Comparison of ENCODE assay signal across 1 cellular context in the genomic region with DNA sequence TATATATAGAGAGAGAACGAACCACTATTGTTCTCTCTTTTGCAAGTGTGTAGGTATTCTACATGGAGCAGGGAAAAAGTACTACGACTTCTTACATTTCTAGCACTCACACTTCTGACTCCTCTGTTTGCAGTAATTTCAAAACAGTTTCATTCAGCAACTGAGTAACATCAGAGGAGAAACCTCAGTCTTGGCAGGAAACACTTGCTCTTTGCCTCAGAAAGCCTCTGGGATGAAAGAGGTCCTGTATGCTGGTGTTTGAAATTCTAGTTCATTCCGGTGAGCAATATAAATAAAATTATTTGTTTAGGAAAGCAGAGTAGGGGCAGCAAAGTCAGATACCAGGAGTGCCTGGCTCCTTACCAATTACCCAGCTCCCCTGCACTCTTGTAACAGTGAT.
TF ChIP-seq lines count a peak whose summit lies in the region.

No MANE protein-coding gene starts in this region.

TF ChIP-seq in K562, 482 proteins besides CTCF, POLR2A, EP300 and RAD21 (continued from another document):
- TF ChIP-seq CTBP1 (IDR thresholded peaks at IDR 0.05; ENCODE audit: borderline replicate concordance): no peak
- TF ChIP-seq, protein P1, sequence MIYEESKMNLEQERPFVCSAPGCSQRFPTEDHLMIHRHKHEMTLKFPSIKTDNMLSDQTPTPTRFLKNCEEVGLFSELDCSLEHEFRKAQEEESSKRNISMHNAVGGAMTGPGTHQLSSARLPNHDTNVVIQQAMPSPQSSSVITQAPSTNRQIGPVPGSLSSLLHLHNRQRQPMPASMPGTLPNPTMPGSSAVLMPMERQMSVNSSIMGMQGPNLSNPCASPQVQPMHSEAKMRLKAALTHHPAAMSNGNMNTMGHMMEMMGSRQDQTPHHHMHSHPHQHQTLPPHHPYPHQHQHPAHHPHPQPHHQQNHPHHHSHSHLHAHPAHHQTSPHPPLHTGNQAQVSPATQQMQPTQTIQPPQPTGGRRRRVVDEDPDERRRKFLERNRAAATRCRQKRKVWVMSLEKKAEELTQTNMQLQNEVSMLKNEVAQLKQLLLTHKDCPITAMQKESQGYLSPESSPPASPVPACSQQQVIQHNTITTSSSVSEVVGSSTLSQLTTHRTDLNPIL (CRISPR knock-in tag; IDR thresholded peaks at IDR 0.05): no peak
- TF ChIP-seq ZNF197 (CRISPR knock-in tag; IDR thresholded peaks at IDR 0.05; ENCODE audit: low read depth): no peak
- TF ChIP-seq DACH1 (IDR thresholded peaks at IDR 0.05; ENCODE audit: partially characterized antibody): no peak
- no peak for TF ChIP-seq FIP1L1 (IDR thresholded peaks at IDR 0.05; ENCODE audit: low read depth, low read length, poor library complexity, severe bottlenecking)
TF ChIP-seq in K562: peak in this region for 0.
